ENCODE assay signal across 1 cellular context in the genomic region with DNA sequence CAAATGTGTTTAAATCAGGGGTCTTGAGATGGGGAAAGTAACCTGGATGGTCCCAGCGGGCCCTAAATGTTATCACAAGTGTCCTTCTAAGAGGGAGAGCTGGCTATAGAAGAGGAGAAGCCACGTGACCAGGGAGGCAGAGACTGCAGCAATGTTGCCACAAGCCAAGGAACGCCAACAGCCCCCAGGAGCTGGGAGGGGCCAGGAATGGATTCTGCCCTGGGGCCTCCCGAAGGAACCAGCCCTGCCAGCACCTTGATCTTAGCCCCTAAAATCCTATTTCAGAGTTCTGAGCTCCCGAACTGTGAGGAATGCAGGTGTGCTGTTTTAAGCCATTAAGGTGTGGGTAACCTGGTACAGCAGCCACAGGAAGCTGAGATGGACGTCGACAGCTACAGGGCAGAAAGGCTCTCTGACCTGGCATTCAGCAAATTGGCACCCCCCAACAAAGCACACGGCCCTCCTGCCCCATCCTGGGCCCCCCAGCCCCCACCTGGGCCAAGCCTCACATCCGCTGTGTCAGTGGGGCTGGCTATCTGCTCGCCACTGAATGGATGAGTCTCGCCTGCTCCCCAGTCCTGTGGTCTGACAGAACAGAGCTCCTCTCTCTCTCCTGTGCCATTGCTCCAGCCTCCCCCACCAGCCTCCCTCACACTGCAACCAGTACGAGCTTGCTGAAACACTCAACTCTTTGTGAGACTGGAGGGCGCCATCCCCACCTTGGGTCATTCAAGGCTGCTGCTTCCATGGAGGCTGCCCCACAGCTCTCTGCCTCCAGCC.
TF ChIP-seq lines count a peak whose summit lies in the region.

No MANE protein-coding gene starts in this region.

TF ChIP-seq in H1, 55 proteins besides CTCF, POLR2A, EP300 and RAD21:
- TF ChIP-seq TEAD4 (IDR thresholded peaks at IDR 0.05; ENCODE audit: low read depth, low read length) (no peak), PHF8 (conservative IDR thresholded peaks at IDR 0.05; ENCODE audit: low read depth, low read length) (no peak), FOSL1 (IDR thresholded peaks at IDR 0.05; ENCODE audit: insufficient read depth, low read depth, low read length) (no peak), TAF7 (optimal IDR thresholded peaks at IDR 0.05; ENCODE audit: borderline replicate concordance, low read depth, low read length) (no peak), NANOG (IDR thresholded peaks at IDR 0.05; ENCODE audit: insufficient read depth, low read depth, low read length, poor library complexity, severe bottlenecking) (no peak), SP4 (IDR thresholded peaks at IDR 0.05; ENCODE audit: low read length) (no peak), ATF3 (IDR thresholded peaks at IDR 0.05; ENCODE audit: insufficient read depth, low read depth, low read length) (no peak)
